ENCODE assay signal across 11 cellular contexts in the genomic region with DNA sequence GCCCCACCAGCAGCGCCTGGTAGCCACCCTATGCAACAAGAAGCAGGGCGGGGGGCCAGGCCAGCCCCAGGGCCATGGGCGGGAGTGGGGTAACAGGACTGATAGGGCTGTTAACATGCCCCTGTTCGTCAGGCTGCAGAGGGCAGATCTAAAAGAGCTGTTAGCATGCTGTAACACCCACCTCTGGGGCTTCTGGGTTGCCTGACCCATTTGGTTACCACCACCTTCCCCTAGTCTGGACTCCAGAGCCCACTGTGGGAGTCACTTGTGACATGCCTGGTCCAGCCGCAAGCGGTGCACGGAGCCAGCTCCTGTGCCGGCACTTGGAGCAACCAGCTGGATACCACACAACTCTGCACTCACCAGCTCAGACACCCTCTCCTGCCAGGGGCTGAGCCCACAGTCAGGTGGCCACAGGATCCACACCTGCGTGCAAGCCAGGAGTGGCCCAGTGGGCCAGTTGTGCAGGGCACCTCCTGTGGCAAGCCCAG. TPM values are rescaled to one million over a fixed set of nuclear protein-coding genes. Genes with fewer than 3 reads are reported as not detected.
A peak's percentile ranks its signal among the peaks of the same experiment; 100 is the strongest.
DNase-seq lines count a peak whose midpoint lies in the region; ATAC-seq, FAIRE-seq and TF ChIP-seq lines count a peak whose summit lies in the region.
"Had no signal": no experiment of that assay in that cellular context is flagged by ENCODE, and none has a peak within 500 bp of the region (broad histone marks: within the 10 kb centered on the region; RNA-seq: fewer than 3 reads in every experiment).

No MANE protein-coding gene starts in this region.

- TF ChIP-seq EP300 in A549 (IDR thresholded peaks at IDR 0.05) = no peak

- H3K4me3 ChIP-seq in A549 (no peak overlapping the region), GM23338 (no peak overlapping the region), tibial artery (no peak overlapping the region)

- peak overlapping the region; percentile 91; the same call in 2 of the 3 replicates for H3K4me2 ChIP-seq in A549
- H3K4me2 ChIP-seq in GM23338 = peak overlapping the region; percentile 97

- H3K4me3 Mint-ChIP-seq in GM23338 (no peak overlapping the region), mesothelial cell of epicardium (peak overlapping the region; percentile 87)
- peak overlapping the region; percentile 94 for H3K4me3 Mint-ChIP-seq in activated T-helper 17 cell treated with anti-CD3 and anti-CD28 coated beads, Interleukin-2, amount 50 U/mL, for 72 hours

- peaks cover 83% of the 10 kb centered on the region for H3K79me2 ChIP-seq in GM23338 (replicated peaks; ENCODE audit: insufficient read depth)

- intact Hi-C loops in tibial artery (cut with DNase I; ENCODE audit: low total_unique reads) (loop anchor here (5.0 kb wide), 2 partner anchors 91 to 459 kb away; partner anchors contain the start of gene CYBRD1), sciatic nerve (cut with DNase I) (loop anchor here (5.0 kb wide), 1 partner anchor 91 kb away; the partner anchor contains the start of gene CYBRD1)

- H3K9me3 ChIP-seq in A549 (peaks cover 4% of the 10 kb centered on the region; the same call in 1 of the 3 replicates), tibial artery (no peaks in the 10 kb centered on the region)

- POLR2A ChIA-PET in A549 (lab: Yijun Ruan, JAX) = interaction anchor here (0.6 kb wide), 1 partner anchor 255 kb away, joined by 4 read pairs; the partner anchor contains the start of gene DYNC1I2

- no peaks in the 10 kb centered on the region for H4K20me1 ChIP-seq in GM23338 (replicated peaks; ENCODE audit: insufficient read depth)
- H4K20me1 ChIP-seq: BLaER1 had no signal

- H3K36me3 Mint-ChIP-seq in GM23338 (ENCODE audit: low read depth) (peaks cover 78% of the 10 kb centered on the region), mesothelial cell of epicardium (peaks cover 9% of the 10 kb centered on the region)
- peaks cover 7% of the 10 kb centered on the region for H3K36me3 Mint-ChIP-seq in activated T-helper 17 cell treated with anti-CD3 and anti-CD28 coated beads, Interleukin-2, amount 50 U/mL, for 72 hours (ENCODE audit: low read depth)

- H3K27ac ChIP-seq in A549 (peak overlapping the region; percentile 15 to 96; a peak in 3 of 6 replicates), GM23338 (ENCODE audit: low read depth) (0 out of 2 replicates have a peak overlapping the region, but pooled peaks have one; percentile 100), tibial artery (no peak overlapping the region)
- H3K27ac ChIP-seq: BLaER1, brain microvascular endothelial cell had no signal

- H3K9me3 Mint-ChIP-seq in GM23338 (peaks cover 33% of the 10 kb centered on the region), mesothelial cell of epicardium (no peaks in the 10 kb centered on the region)
- no peaks in the 10 kb centered on the region for H3K9me3 Mint-ChIP-seq in activated T-helper 17 cell treated with anti-CD3 and anti-CD28 coated beads, Interleukin-2, amount 50 U/mL, for 72 hours

- H3F3A ChIP-seq in GM23338 (replicated peaks; ENCODE audit: low read depth) = peaks cover 7% of the 10 kb centered on the region

- H3K27me3 Mint-ChIP-seq in GM23338 (ENCODE audit: insufficient read depth, low read depth, poor library complexity) (peaks cover 6% of the 10 kb centered on the region), mesothelial cell of epicardium (ENCODE audit: low read depth) (no peaks in the 10 kb centered on the region)
- H3K27me3 Mint-ChIP-seq in activated T-helper 17 cell treated with anti-CD3 and anti-CD28 coated beads, Interleukin-2, amount 50 U/mL, for 72 hours = no peaks in the 10 kb centered on the region

- TF ChIP-seq POLR2A in A549 (IDR thresholded peaks at IDR 0.05; ENCODE audit: low read length) = no peak

- DNase-seq in A549 (ENCODE audit: low read depth in 1 of 2, low spot score in 1 of 2) = no peak
- no peak for DNase-seq in GM23338 (ENCODE audit: low spot score)
- DNase-seq in mesothelial cell of epicardium (ENCODE audit: low spot score in 2 of 2, unreplicated experiment in 2 of 2) = no peak
- DNase-seq in tibial artery = no peak
- no peak for DNase-seq in DMS53 treated with DMSO at 0.1 percent for 48 hours (lab: John Stamatoyannopoulos, UW; ENCODE audit: unreplicated experiment)
- no peak for DNase-seq in urothelium cell line (ENCODE audit: low spot score)
- no peak for DNase-seq in sciatic nerve (ENCODE audit: low spot score)
- DNase-seq: brain microvascular endothelial cell had no signal

- no peak for TF ChIP-seq CTCF in A549 (IDR thresholded peaks at IDR 0.05)
- no peak for TF ChIP-seq CTCF in GM23338 (conservative IDR thresholded peaks at IDR 0.05; ENCODE audit: low read depth in 2 of 2)
- no peak for TF ChIP-seq CTCF in mesothelial cell of epicardium (IDR thresholded peaks at IDR 0.05; ENCODE audit: unreplicated experiment)
- TF ChIP-seq CTCF in tibial artery (IDR thresholded peaks at IDR 0.05) = no peak

- CTCF ChIA-PET in A549 (lab: Yijun Ruan, JAX) = interaction anchor here (1.1 to 2.2 kb wide), 6 partner anchors 14 to 503 kb away, joined by 3 to 9 read pairs (median 3); partner anchors contain the start of gene GORASP2

- H3K27me3 ChIP-seq in GM23338 (ENCODE audit: insufficient read depth) = no peaks in the 10 kb centered on the region
- H3K27me3 ChIP-seq in tibial artery = no peaks in the 10 kb centered on the region
- H3K27me3 ChIP-seq: BLaER1, brain microvascular endothelial cell had no signal

- no peak for FAIRE-seq in A549 (lab: Jason Lieb, UNC)
- FAIRE-seq in urothelium cell line (lab: Jason Lieb, UNC) = no peak
- FAIRE-seq: H54 had no signal

- ATAC-seq in A549 = no peak
- no peak for ATAC-seq in GM23338
- ATAC-seq in activated T-helper 17 cell treated with anti-CD3 and anti-CD28 coated beads, Interleukin-2, amount 50 U/mL, for 72 hours (replicated peaks) = no peak
- no peak for ATAC-seq in sciatic nerve

- TF ChIP-seq RAD21 in A549 (conservative IDR thresholded peaks at IDR 0.05 in 1 of 2, IDR thresholded peaks at IDR 0.05 in 1 of 2) = no peak

- peak overlapping the region; percentile 57 for H3K27ac Mint-ChIP-seq in GM23338
- peak overlapping the region; percentile 86 for H3K27ac Mint-ChIP-seq in activated T-helper 17 cell treated with anti-CD3 and anti-CD28 coated beads, Interleukin-2, amount 50 U/mL, for 72 hours
- peak overlapping the region; percentile 89 for H3K27ac Mint-ChIP-seq in mesothelial cell of epicardium

- H3K36me3 ChIP-seq in GM23338 (ENCODE audit: insufficient read depth) = peaks cover 11% of the 10 kb centered on the region
- H3K36me3 ChIP-seq in tibial artery = peaks cover 0 to 8% (median 2%) of the 10 kb centered on the region in 3 donors
- H3K36me3 ChIP-seq: brain microvascular endothelial cell had no signal

- H3K4me1 ChIP-seq in A549 = peaks cover 37% of the 10 kb centered on the region
- H3K4me1 ChIP-seq in GM23338 (ENCODE audit: insufficient read depth) = peaks cover 18% of the 10 kb centered on the region
- peaks cover 0 to 12% (median 6%) of the 10 kb centered on the region in 4 donors for H3K4me1 ChIP-seq in tibial artery

- H3K4me1 Mint-ChIP-seq in GM23338 (peaks cover 24% of the 10 kb centered on the region), mesothelial cell of epicardium (peaks cover 36% of the 10 kb centered on the region)
- peaks cover 12% of the 10 kb centered on the region for H3K4me1 Mint-ChIP-seq in activated T-helper 17 cell treated with anti-CD3 and anti-CD28 coated beads, Interleukin-2, amount 50 U/mL, for 72 hours

- H3K9me2 ChIP-seq in GM23338 (ENCODE audit: insufficient read depth) = no peaks in the 10 kb centered on the region

- H2AFZ ChIP-seq in GM23338 = no peak overlapping the region

- WGBS in A549 (ENCODE audit: missing lambda C conversion rate) = 92% methylated on average over 5 of the region's 9 CpGs

TF ChIP-seq in A549, 52 proteins besides CTCF, POLR2A, EP300 and RAD21 (continues in another document):
- TF ChIP-seq JUNB (IDR thresholded peaks at IDR 0.05) = no peak
- no peak for TF ChIP-seq MAFK (IDR thresholded peaks at IDR 0.05; ENCODE audit: partially characterized antibody)
- TF ChIP-seq CHD2 (IDR thresholded peaks at IDR 0.05; ENCODE audit: low read length, partially characterized antibody) = no peak

TF ChIP-seq in GM23338, 12 proteins besides CTCF, POLR2A, EP300 and RAD21 (continues in another document):
- TF ChIP-seq ZNF331 (CRISPR knock-in tag; IDR thresholded peaks at IDR 0.05; ENCODE audit: low read depth) = no peak
- no peak for TF ChIP-seq JUNB (IDR thresholded peaks at IDR 0.05; ENCODE audit: unreplicated experiment)
- no peak for TF ChIP-seq ZNF114 (CRISPR knock-in tag; IDR thresholded peaks at IDR 0.05)
- TF ChIP-seq NANOG (IDR thresholded peaks at IDR 0.05; ENCODE audit: borderline replicate concordance) = no peak
- no peak for TF ChIP-seq EZH2 (IDR thresholded peaks at IDR 0.05; ENCODE audit: low read depth, unreplicated experiment)
- TF ChIP-seq POLR2AphosphoS5 (IDR thresholded peaks at IDR 0.05; ENCODE audit: low read depth) = no peak
- no peak for TF ChIP-seq CREB1 (CRISPR knock-in tag; IDR thresholded peaks at IDR 0.05; ENCODE audit: low read depth)

RNA-seq across cellular contexts. Expression of gene METTL8, which starts 2.1 kb away (rescaled TPM):
- 44.4 and 58.3 TPM in 2 replicates for polyA plus RNA-seq in A549 (2011; rRNA removed)
- 7.3 and 8.6 TPM in 2 replicates for polyA plus RNA-seq in A549 (2012; cell fraction: cytosol; rRNA removed)
- 4.3 and 6.3 TPM in 2 replicates for polyA plus RNA-seq in A549 (2012; cell fraction: nucleus; rRNA removed)
- polyA plus RNA-seq in A549 (2017; fragmentation: RNase III; extraction: RNeasy Plus Mini Kit Qiagen cat#74134 plus additional on column Dnase treatment) = 21.1 to 24.0 TPM (median 21.8 TPM) in 3 replicates
- 22.6 and 23.1 TPM in 2 replicates for polyA minus RNA-seq in A549 (2011; rRNA and poly(A)+ RNA removed)
- total RNA-seq in GM23338 (2014; rRNA removed; shearing (Covaris generic)) = 54.4 and 60.9 TPM in 2 replicates
- polyA plus RNA-seq in GM23338 (2016; fragmentation: Nextera tagmentation; extraction: Ambion mirVana) = 48.6 and 64.3 TPM in 2 replicates
- total RNA-seq in activated T-helper 17 cell treated with anti-CD3 and anti-CD28 coated beads, Interleukin-2, amount 50 U/mL, for 72 hours = 10 to 100 TPM; 19.5 to 27.7 TPM
- total RNA-seq in mesothelial cell of epicardium = 39.6 to 42.0 TPM (median 41.6 TPM) in 3 replicates
- total RNA-seq in sciatic nerve = 23.8 TPM

RNA-seq across cellular contexts. Expression of gene DCAF17, which starts 2.3 kb away (rescaled TPM):
- polyA plus RNA-seq in A549 (2011; rRNA removed) (23.9 and 26.9 TPM in 2 replicates), A549 (2017; fragmentation: RNase III; extraction: RNeasy Plus Mini Kit Qiagen cat#74134 plus additional on column Dnase treatment) (11.5 to 12.6 TPM (median 12.6 TPM) in 3 replicates), GM23338 (2016; fragmentation: Nextera tagmentation; extraction: Ambion mirVana) (10.9 and 11.0 TPM in 2 replicates)
- polyA plus RNA-seq in A549 (2012; cell fraction: cytosol; rRNA removed) = 3.3 and 4.0 TPM in 2 replicates
- polyA plus RNA-seq in A549 (2012; cell fraction: nucleus; rRNA removed) = 2.7 and 4.3 TPM in 2 replicates
- 17.1 and 19.0 TPM in 2 replicates for polyA minus RNA-seq in A549 (2011; rRNA and poly(A)+ RNA removed)
- total RNA-seq in GM23338 (2014; rRNA removed; shearing (Covaris generic)) = 34.3 and 37.3 TPM in 2 replicates
- 10 to 100 TPM; 11.2 to 18.6 TPM for total RNA-seq in activated T-helper 17 cell treated with anti-CD3 and anti-CD28 coated beads, Interleukin-2, amount 50 U/mL, for 72 hours
- total RNA-seq in mesothelial cell of epicardium (21.5 to 23.1 TPM (median 22.4 TPM) in 3 replicates), sciatic nerve (24.0 TPM)

Comparison
In these comparisons a context has a peak if more than half of its experiments do, and no peak if none do; other contexts are left out.
1. H3K27ac ChIP-seq: peak in A549 (2 of 2) and GM23338 (single experiment); none in tibial artery (0 of 2).
2. Peak in every context shown above with its lines, with median percentiles within 50 percentile points of each other: H3K27ac Mint-ChIP-seq.